14 cellular contexts compared by ENCODE assay signal in the genomic region with DNA sequence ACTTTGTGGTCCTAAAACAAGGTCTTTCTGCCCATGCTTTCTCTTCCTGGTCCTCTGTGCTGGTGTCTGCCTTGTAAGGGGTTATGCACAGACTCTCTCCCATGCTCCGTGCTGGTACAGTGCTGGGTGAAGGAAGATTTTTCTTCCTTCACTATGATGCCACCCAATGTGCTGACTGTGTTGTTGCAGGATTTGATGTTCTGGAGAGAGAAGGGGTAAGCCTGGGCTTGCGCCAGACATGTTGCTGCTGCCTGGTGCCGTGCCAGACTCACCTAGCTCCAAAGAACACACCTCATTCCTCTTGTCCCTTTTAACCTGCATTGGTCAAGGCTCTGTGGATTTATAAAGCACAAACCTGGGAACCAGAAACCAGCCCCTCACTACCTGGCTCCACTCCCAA. TPM values are rescaled to one million over a fixed set of nuclear protein-coding genes. Genes with fewer than 3 reads are reported as not detected.
DNase-seq lines count a peak whose midpoint lies in the region; ATAC-seq and TF ChIP-seq lines count a peak whose summit lies in the region.
"Had no signal": no experiment of that assay in that cellular context is flagged by ENCODE, and none has a peak within 500 bp of the region (broad histone marks: within the 10 kb centered on the region; RNA-seq: fewer than 3 reads in every experiment).

No MANE protein-coding gene starts in this region.

- H3K36me3 Mint-ChIP-seq in GM23338 (ENCODE audit: low read depth) (peaks cover 8% of the 10 kb centered on the region; the same call in 1 of the 3 replicates), neural progenitor cell (no peaks in the 10 kb centered on the region)

- H3K9me3 ChIP-seq in mammary epithelial cell (replicated peaks; ENCODE audit: insufficient read depth, low read length) = no peaks in the 10 kb centered on the region
- no peaks in the 10 kb centered on the region for H3K9me3 ChIP-seq in neural progenitor cell (ENCODE audit: low read depth)
- H3K9me3 ChIP-seq in uterus = no peaks in the 10 kb centered on the region

- H3K27ac Mint-ChIP-seq in GM23338 (peak overlapping the region; percentile 75; the same call in 1 of the 2 replicates), neural progenitor cell (no peak overlapping the region)

- WGBS in mammary epithelial cell (ENCODE audit: low coverage, missing lambda C conversion rate) = 9% methylated on average over 3 of the region's 3 CpGs

- no peaks in the 10 kb centered on the region for H3K9me3 Mint-ChIP-seq in GM23338
- no peaks in the 10 kb centered on the region for H3K9me3 Mint-ChIP-seq in neural progenitor cell

- H3K4me2 ChIP-seq in GM23338 (no peak overlapping the region), mammary epithelial cell (ENCODE audit: insufficient read depth, low read depth, low read length) (peak overlapping the region; percentile 29), neural progenitor cell (no peak overlapping the region)

- H4K20me1 ChIP-seq in GM23338 (replicated peaks; ENCODE audit: insufficient read depth) (no peaks in the 10 kb centered on the region), mammary epithelial cell (ENCODE audit: insufficient read depth, low read length) (no peaks in the 10 kb centered on the region), neural progenitor cell (ENCODE audit: low read depth) (no peaks in the 10 kb centered on the region)

- ATAC-seq in GM23338 = peak; percentile 65
- ATAC-seq in GM21447 (IDR thresholded peaks at IDR 0.05; ENCODE audit: unreplicated experiment) = no peak
- ATAC-seq: GM12878 had no signal

- peaks cover 13% of the 10 kb centered on the region for H3K4me1 ChIP-seq in GM23338 (ENCODE audit: insufficient read depth)
- H3K4me1 ChIP-seq in mammary epithelial cell (ENCODE audit: insufficient read depth, low read length) = peaks cover 24% of the 10 kb centered on the region
- no peaks in the 10 kb centered on the region for H3K4me1 ChIP-seq in neural progenitor cell
- H3K4me1 ChIP-seq in uterus = no peaks in the 10 kb centered on the region

- H3K4me1 Mint-ChIP-seq in GM23338 (peaks cover 20% of the 10 kb centered on the region; the same call in 2 of the 3 replicates), neural progenitor cell (peaks cover 6% of the 10 kb centered on the region)

- H3K27me3 ChIP-seq in GM23338 (ENCODE audit: insufficient read depth) (no peaks in the 10 kb centered on the region), mammary epithelial cell (ENCODE audit: insufficient read depth, low read length) (no peaks in the 10 kb centered on the region), neural progenitor cell (no peaks in the 10 kb centered on the region), uterus (no peaks in the 10 kb centered on the region)
- H3K27me3 ChIP-seq: brain microvascular endothelial cell had no signal

- intact Hi-C loops in mammary epithelial cell (cut with micrococcal nuclease) = loop anchor here (1.0 to 10.0 kb wide), 4 partner anchors 52 to 302 kb away; no protein-coding TSS in a partner anchor
- intact Hi-C loops in uterus (cut with DNase I; ENCODE audit: low total_unique reads) = no loop called here

- dilution Hi-C loops in mammary epithelial cell (cut with HindIII; ENCODE audit: low sequenced_read_pairs) = loop anchor here (25.0 kb wide), 1 partner anchor 235 kb away; no protein-coding TSS in a partner anchor

- in situ Hi-C loops in mammary epithelial cell (cut with MboI; ENCODE audit: low sequenced_read_pairs in 2 of 2) = no loop called here

- H3K27ac ChIP-seq in GM23338 (ENCODE audit: low read depth) (peak overlapping the region; percentile 63), mammary epithelial cell (ENCODE audit: insufficient read depth, low read depth, low read length) (peak overlapping the region; percentile 13), neural progenitor cell (no peak overlapping the region), uterus (no peak overlapping the region)
- H3K27ac ChIP-seq: brain microvascular endothelial cell had no signal

- no peak overlapping the region for H3K4me3 Mint-ChIP-seq in GM23338
- H3K4me3 Mint-ChIP-seq in neural progenitor cell = no peak overlapping the region

- CTCF ChIA-PET in mammary epithelial cell (lab: Charles Lee; ENCODE audit: low non-redundant PET) = interaction anchor here (0.7 kb wide), 1 partner anchor 31 kb away, joined by 3 read pairs; no protein-coding TSS in a partner anchor

- no peaks in the 10 kb centered on the region for H3K9me2 ChIP-seq in GM23338 (ENCODE audit: insufficient read depth)

- H3K79me2 ChIP-seq in GM23338 (replicated peaks; ENCODE audit: insufficient read depth) (no peaks in the 10 kb centered on the region), mammary epithelial cell (ENCODE audit: insufficient read depth, low read length) (no peaks in the 10 kb centered on the region), neural progenitor cell (ENCODE audit: low read depth) (no peaks in the 10 kb centered on the region)

- 0 out of 2 replicates have a peak, but pooled peaks cover 2% of the 10 kb centered on the region for H3K36me3 ChIP-seq in GM23338 (ENCODE audit: insufficient read depth)
- no peaks in the 10 kb centered on the region for H3K36me3 ChIP-seq in mammary epithelial cell (ENCODE audit: insufficient read depth, low read length)
- no peaks in the 10 kb centered on the region for H3K36me3 ChIP-seq in neural progenitor cell
- H3K36me3 ChIP-seq in uterus = no peaks in the 10 kb centered on the region
- H3K36me3 ChIP-seq: brain microvascular endothelial cell had no signal

- H3F3A ChIP-seq in GM23338 (replicated peaks; ENCODE audit: low read depth) (0 out of 2 replicates have a peak, but pooled peaks cover 2% of the 10 kb centered on the region), neural progenitor cell (ENCODE audit: low read depth) (no peaks in the 10 kb centered on the region)

- peak in 1 of 2 experiments; percentile 25; a peak in 2 of 4 replicates for TF ChIP-seq CTCF in GM23338 (conservative IDR thresholded peaks at IDR 0.05; ENCODE audit: low read depth in 2 of 2)
- peak in 1 of 2 donors; percentile 47 for TF ChIP-seq CTCF in mammary epithelial cell (conservative IDR thresholded peaks at IDR 0.05 in 1 of 2, IDR thresholded peaks at IDR 0.05 in 1 of 2; ENCODE audit: extremely low read depth in 1 of 2, insufficient read depth in 1 of 2, low read depth in 1 of 2, low read length in 2 of 2)
- no peak for TF ChIP-seq CTCF in neural progenitor cell (IDR thresholded peaks at IDR 0.05)
- no peak for TF ChIP-seq CTCF in uterus (IDR thresholded peaks at IDR 0.05)

- H3K27me3 Mint-ChIP-seq in GM23338 (ENCODE audit: insufficient read depth, low read depth, poor library complexity) (peaks cover 2% of the 10 kb centered on the region), neural progenitor cell (ENCODE audit: insufficient read depth, low read depth) (no peaks in the 10 kb centered on the region)

- no peak for TF ChIP-seq POLR2A in uterus (IDR thresholded peaks at IDR 0.05)

- no TSS peak for BruUV-seq in mammary epithelial cell (replicated peaks; lab: Mats Ljungman, UMichigan)

- peak overlapping the region; percentile 93 for H2AFZ ChIP-seq in GM23338
- H2AFZ ChIP-seq in mammary epithelial cell (ENCODE audit: low read depth, low read length) = peak overlapping the region; percentile 86
- H2AFZ ChIP-seq in neural progenitor cell (replicated peaks) = peak overlapping the region; percentile 90

- H3K4me3 ChIP-seq in GM23338 (no peak overlapping the region), mammary epithelial cell (replicated peaks in 1 of 3; ENCODE audit: insufficient read depth in 1 of 3, low read depth in 2 of 3, low read length in 3 of 3) (no peak overlapping the region), neural progenitor cell (no peak overlapping the region), uterus (no peak overlapping the region)
- H3K4me3 ChIP-seq: GM12878 had no signal

- H3K9ac ChIP-seq in mammary epithelial cell (ENCODE audit: insufficient read depth, low read length) (no peak overlapping the region), neural progenitor cell (no peak overlapping the region)

- DNase-seq in GM23338 (ENCODE audit: low spot score) (no peak), NCI-H226 (peak; percentile 16), mammary epithelial cell (peak; percentile 76), neural progenitor cell (ENCODE audit: low spot score) (peak; percentile 10), AG08396 (ENCODE audit: low spot score) (no peak), uterus (no peak), superior temporal gyrus (ENCODE audit: extremely low spot score) (no peak)
- DNase-seq: brain microvascular endothelial cell, erythroblast, small intestine had no signal

RNA-seq across cellular contexts. Expression of a gene that starts 28.4 kb away (rescaled TPM):
- not detected in 2 replicates for total RNA-seq in GM23338 (2014; rRNA removed; shearing (Covaris generic))
- polyA plus RNA-seq in GM23338 (2016; fragmentation: Nextera tagmentation; extraction: Ambion mirVana) = not detected in 2 replicates
- total RNA-seq in mammary epithelial cell = not detected
- not detected for polyA plus RNA-seq in mammary epithelial cell
- polyA minus RNA-seq in mammary epithelial cell = not detected
- total RNA-seq in neural progenitor cell (ENCODE audit: low replicate concordance) = not detected in 2 replicates
- not detected for total RNA-seq in uterus
- total RNA-seq: activated CD8-positive, alpha-beta memory T cell treated with anti-CD3 and anti-CD28 coated beads for 36 hours; GM12878; myocyte had no signal
- polyA plus RNA-seq: small intestine had no signal

RNA-seq across cellular contexts. Expression of a gene that starts 52.4 kb away (rescaled TPM):
- 88.2 and 89.1 TPM in 2 replicates for total RNA-seq in GM23338 (2014; rRNA removed; shearing (Covaris generic))
- 183 and 202 TPM in 2 replicates for polyA plus RNA-seq in GM23338 (2016; fragmentation: Nextera tagmentation; extraction: Ambion mirVana)
- 10 to 100 TPM in 1 of 2 donors, 1 to 10 TPM in 1; 8.0 to 36.3 TPM for total RNA-seq in mammary epithelial cell
- 43.7 TPM for polyA plus RNA-seq in mammary epithelial cell
- polyA minus RNA-seq in mammary epithelial cell = 14.9 TPM
- total RNA-seq in neural progenitor cell (ENCODE audit: low replicate concordance) = 69.1 and 98.5 TPM in 2 replicates
- total RNA-seq in uterus = 10 to 100 TPM in 2 of 4 donors, 1 to 10 TPM in 2; 8.7 to 28.2 (median 17.4) TPM

Comparison
In these comparisons a context has a peak if more than half of its experiments do, and no peak if none do; other contexts are left out.
1. DNase-seq: peak in NCI-H226 (single experiment), mammary epithelial cell (single experiment) and neural progenitor cell (single experiment); none in GM23338 (single experiment), AG08396 (single experiment), uterus (0 of 2) and superior temporal gyrus (single experiment).
2. H3K27ac ChIP-seq: peak in GM23338 (single experiment) and mammary epithelial cell (single experiment); none in neural progenitor cell (single experiment) and uterus (0 of 2).
3. Peak in every context shown above with its lines, with median percentiles within 50 percentile points of each other: H2AFZ ChIP-seq.